ENCODE assay signal across 8 cellular contexts in the genomic region with DNA sequence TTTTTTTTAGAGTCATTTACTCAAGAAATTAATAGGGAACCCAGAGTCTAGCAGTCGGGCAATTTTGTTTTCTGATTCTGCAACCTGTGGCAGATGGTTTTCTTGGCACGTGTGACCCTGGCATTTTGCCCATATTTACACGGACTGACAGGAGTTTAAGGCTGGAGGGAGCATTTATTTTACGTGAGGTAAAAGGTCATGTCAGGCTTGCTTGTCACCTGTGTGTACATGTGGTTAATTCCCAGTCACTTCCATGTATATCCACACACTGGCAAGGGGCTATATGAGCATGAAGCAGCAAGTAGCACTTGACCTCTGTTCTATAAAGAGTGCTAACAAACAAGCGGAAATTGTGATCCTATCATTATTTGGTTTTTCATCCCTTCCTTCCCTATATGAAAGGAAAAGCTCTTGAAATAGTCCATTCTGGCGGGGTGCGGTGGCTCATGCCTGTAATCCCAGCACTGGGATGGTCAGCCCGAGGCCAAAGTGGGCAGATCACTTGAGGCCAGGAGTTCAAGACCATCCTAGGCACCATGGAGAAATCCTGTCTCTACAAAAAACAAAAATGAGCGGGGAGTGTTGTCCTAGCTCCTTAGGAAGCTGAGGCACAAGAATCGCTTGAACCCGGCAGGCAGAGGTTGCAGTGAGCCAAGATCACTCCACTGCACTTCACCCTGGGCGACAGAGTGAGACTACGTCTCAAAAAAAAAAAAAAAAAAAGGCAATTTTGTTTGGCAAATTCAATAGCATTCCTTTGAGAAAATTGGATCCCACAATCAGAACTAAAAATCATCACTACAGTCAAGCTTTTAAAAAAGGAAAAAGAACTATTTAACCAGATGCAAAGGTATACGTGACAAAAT. TPM values are rescaled to one million over a fixed set of nuclear protein-coding genes. Genes with fewer than 3 reads are reported as not detected.
DNase-seq lines count a peak whose midpoint lies in the region; ATAC-seq and TF ChIP-seq lines count a peak whose summit lies in the region.

No MANE protein-coding gene starts in this region.

- CTCF ChIA-PET in mammary epithelial cell (lab: Charles Lee; ENCODE audit: low non-redundant PET) = interaction anchor here (0.8 kb wide), 1 partner anchor 35 kb away, joined by 4 read pairs; a partner anchor contains a TSS

- no peaks in the 10 kb centered on the region for H4K20me1 ChIP-seq in mammary epithelial cell (ENCODE audit: insufficient read depth, low read length)

- peak overlapping the region; percentile 88 for H3K4me2 ChIP-seq in mammary epithelial cell (ENCODE audit: insufficient read depth, low read depth, low read length)

- ATAC-seq in GM21515 (IDR thresholded peaks at IDR 0.05; ENCODE audit: unreplicated experiment) = no peak

- DNase-seq in SIG-M5 treated with dmso at 0.1 percent for 504 hours (lab: John Stamatoyannopoulos, UW; ENCODE audit: unreplicated experiment) = peak; percentile 18
- DNase-seq in SIG-M5 (lab: John Stamatoyannopoulos, UW) = no peak
- peak; percentile 94 for DNase-seq in NCI-H2196 (lab: John Stamatoyannopoulos, UW; ENCODE audit: unreplicated experiment)
- DNase-seq in mammary epithelial cell = no peak
- no peak for DNase-seq in SKM-1 (lab: John Stamatoyannopoulos, UW; ENCODE audit: unreplicated experiment)
- no peak for DNase-seq in epidermal melanocyte (ENCODE audit: insufficient read length, low spot score)

- WGBS in mammary epithelial cell (ENCODE audit: low coverage, missing lambda C conversion rate) = 53% methylated on average over 14 of the region's 14 CpGs

- H3K9ac ChIP-seq in mammary epithelial cell (ENCODE audit: insufficient read depth, low read length) = peak overlapping the region; percentile 96

- peaks cover 70% of the 10 kb centered on the region for H3K79me2 ChIP-seq in mammary epithelial cell (ENCODE audit: insufficient read depth, low read length)

- H3K27ac ChIP-seq in mammary epithelial cell (ENCODE audit: insufficient read depth, low read depth, low read length) (peak overlapping the region; percentile 87), muscle layer of duodenum (ENCODE audit: low read length) (peak overlapping the region; percentile 95)

- peak overlapping the region; percentile 58 to 100 (median 66) for H3K4me3 ChIP-seq in mammary epithelial cell (replicated peaks in 1 of 3; ENCODE audit: insufficient read depth in 1 of 3, low read depth in 2 of 3, low read length in 3 of 3)
- peak overlapping the region; percentile 91 to 95 for H3K4me3 ChIP-seq in muscle layer of duodenum (ENCODE audit: low read depth in 1 of 2, low read length in 2 of 2)

- BruUV-seq in mammary epithelial cell (replicated peaks; lab: Mats Ljungman, UMichigan) = no TSS peak

- H2AFZ ChIP-seq in mammary epithelial cell (ENCODE audit: low read depth, low read length) = no peak overlapping the region

- in situ Hi-C loops in mammary epithelial cell (cut with MboI; ENCODE audit: low sequenced_read_pairs in 2 of 2) = no loop called here

- intact Hi-C loops in mammary epithelial cell (cut with micrococcal nuclease) = loop anchor here (1.0 kb wide), 1 partner anchor 35 kb away; a partner anchor contains a TSS

- no peaks in the 10 kb centered on the region for H3K27me3 ChIP-seq in mammary epithelial cell (ENCODE audit: insufficient read depth, low read length)
- H3K27me3 ChIP-seq in muscle layer of duodenum (ENCODE audit: low read depth, low read length) = no peaks in the 10 kb centered on the region

- H3K4me1 ChIP-seq in mammary epithelial cell (ENCODE audit: insufficient read depth, low read length) (peaks cover 30% of the 10 kb centered on the region), muscle layer of duodenum (ENCODE audit: control insufficient read depth in 1 of 2, insufficient read depth in 2 of 2, low read length in 2 of 2) (peaks cover 7 to 28% of the 10 kb centered on the region in 2 donors)

- H3K9me3 ChIP-seq in mammary epithelial cell (replicated peaks; ENCODE audit: insufficient read depth, low read length) = no peaks in the 10 kb centered on the region
- no peaks in the 10 kb centered on the region for H3K9me3 ChIP-seq in muscle layer of duodenum (ENCODE audit: control insufficient read depth in 1 of 2, low read length in 2 of 2)

- dilution Hi-C loops in mammary epithelial cell (cut with HindIII; ENCODE audit: low sequenced_read_pairs) = no loop called here

- no peak for TF ChIP-seq CTCF in mammary epithelial cell (conservative IDR thresholded peaks at IDR 0.05 in 1 of 2, IDR thresholded peaks at IDR 0.05 in 1 of 2; ENCODE audit: extremely low read depth in 1 of 2, insufficient read depth in 1 of 2, low read depth in 1 of 2, low read length in 2 of 2)

- H3K36me3 ChIP-seq in mammary epithelial cell (ENCODE audit: insufficient read depth, low read length) (no peaks in the 10 kb centered on the region), muscle layer of duodenum (ENCODE audit: control insufficient read depth in 1 of 2, insufficient read depth in 2 of 2, low read length in 2 of 2) (peaks cover 0 to 20% of the 10 kb centered on the region in 2 donors)

RNA-seq across cellular contexts. Expression of a gene that starts 2.1 kb away (rescaled TPM):
- 10 to 100 TPM; 80.4 to 95.3 TPM for total RNA-seq in mammary epithelial cell
- polyA plus RNA-seq in mammary epithelial cell = 24.0 TPM
- 90.9 TPM for polyA minus RNA-seq in mammary epithelial cell

RNA-seq across cellular contexts. Expression of a gene that starts 34.8 kb away (rescaled TPM):
- total RNA-seq in mammary epithelial cell = 100 to 1,000 TPM in 1 of 2 donors, 10 to 100 TPM in 1; 47.7 to 180 TPM
- polyA plus RNA-seq in mammary epithelial cell = 392 TPM
- 43.2 TPM for polyA minus RNA-seq in mammary epithelial cell

RNA-seq across cellular contexts. Expression of a gene that starts 47.6 kb away (rescaled TPM):
- total RNA-seq in mammary epithelial cell = 100 to 1,000 TPM; 469 to 832 TPM
- polyA plus RNA-seq in mammary epithelial cell = 999 TPM
- 274 TPM for polyA minus RNA-seq in mammary epithelial cell

Comparison
In these comparisons a context has a peak if more than half of its experiments do, and no peak if none do; other contexts are left out.
1. DNase-seq: peak in SIG-M5 treated with dmso at 0.1 percent for 504 hours (single experiment) and NCI-H2196 (single experiment); none in SIG-M5 (single experiment), mammary epithelial cell (single experiment), SKM-1 (single experiment) and epidermal melanocyte (single experiment).